In the genomic region with DNA sequence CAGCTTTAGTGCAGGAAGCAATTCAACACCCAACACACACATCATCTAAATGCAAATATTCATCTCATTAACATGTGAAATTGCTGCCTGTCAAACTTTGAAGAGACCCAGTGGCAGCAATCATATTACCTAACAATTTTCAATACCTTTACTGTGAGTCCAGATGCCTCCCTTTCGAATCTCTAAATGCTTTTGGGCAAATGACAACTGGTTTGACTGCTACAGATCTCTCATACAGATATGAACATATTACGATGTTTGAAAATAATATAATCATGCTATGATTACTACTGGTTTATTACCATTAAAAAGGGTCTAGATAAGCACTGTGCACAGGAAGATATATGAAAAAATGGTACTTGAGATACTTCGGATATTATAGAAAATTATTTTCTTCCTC, we compare ENCODE assay signal across 13 cellular contexts.
DNase-seq lines count a peak whose midpoint lies in the region; ATAC-seq and TF ChIP-seq lines count a peak whose summit lies in the region.
"Had no signal": no experiment of that assay in that cellular context is flagged by ENCODE, and none has a peak within 500 bp of the region (broad histone marks: within the 10 kb centered on the region; RNA-seq: fewer than 3 reads in every experiment).

No MANE protein-coding gene starts in this region.

- no peaks in the 10 kb centered on the region for H3K9me2 ChIP-seq in neural cell (ENCODE audit: insufficient read depth, low read length)

- intact Hi-C loops in esophagus squamous epithelium (cut with DNase I) (no loop called here), tibial artery (cut with DNase I; ENCODE audit: low total_unique reads) (no loop called here)

- H3K4me3 ChIP-seq in esophagus squamous epithelium = no peak overlapping the region
- H3K4me3 ChIP-seq in neural cell (ENCODE audit: low read length) = no peak overlapping the region
- H3K4me3 ChIP-seq in tibial artery = no peak overlapping the region
- H3K4me3 ChIP-seq: A549, GM12878, HAP-1 had no signal

- no peak for TF ChIP-seq EP300 in neural cell (conservative IDR thresholded peaks at IDR 0.05; ENCODE audit: poor library complexity, severe bottlenecking)

- H3F3A ChIP-seq in neural cell (ENCODE audit: insufficient read depth, low read length, poor library complexity, severe bottlenecking) = no peaks in the 10 kb centered on the region

- H3K4me1 ChIP-seq in esophagus squamous epithelium (peaks cover 0 to 23% (median 3%) of the 10 kb centered on the region in 3 donors), tibial artery (peaks cover 0 to 34% (median 21%) of the 10 kb centered on the region in 4 donors)
- H3K4me1 ChIP-seq: A549, BE2C, HAP-1 had no signal

- TF ChIP-seq CTCF in esophagus squamous epithelium (IDR thresholded peaks at IDR 0.05) (no peak), neural cell (IDR thresholded peaks at IDR 0.05; ENCODE audit: poor library complexity, severe bottlenecking) (no peak), tibial artery (IDR thresholded peaks at IDR 0.05) (no peak)

- H3K36me3 ChIP-seq in esophagus squamous epithelium (no peaks in the 10 kb centered on the region), neural cell (ENCODE audit: insufficient read depth, low read length) (no peaks in the 10 kb centered on the region), tibial artery (peaks cover 0 to 14% (median 6%) of the 10 kb centered on the region in 3 donors)
- H3K36me3 ChIP-seq: HAP-1 had no signal

- no peak overlapping the region for H2AFZ ChIP-seq in neural cell (ENCODE audit: low read depth, low read length)

- no peaks in the 10 kb centered on the region for H3K79me2 ChIP-seq in neural cell (replicated peaks; ENCODE audit: insufficient read depth, low read length)

- H3K27ac ChIP-seq in esophagus squamous epithelium (peak overlapping the region in 3 of 4 donors; percentile 62 to 72 (median 67)), neural cell (ENCODE audit: low read length) (peak overlapping the region; percentile 13), tibial artery (peak overlapping the region; percentile 54 to 67)
- H3K27ac ChIP-seq: A549, C4-2B had no signal

- H3K27me3 ChIP-seq in esophagus squamous epithelium (peaks cover 0 to 6% (median 0%) of the 10 kb centered on the region in 4 donors), neural cell (ENCODE audit: insufficient read depth, low read depth, low read length) (no peaks in the 10 kb centered on the region), tibial artery (no peaks in the 10 kb centered on the region)
- H3K27me3 ChIP-seq: BE2C had no signal

- H3K9me3 ChIP-seq in esophagus squamous epithelium (no peaks in the 10 kb centered on the region), neural cell (ENCODE audit: low read length) (no peaks in the 10 kb centered on the region), tibial artery (no peaks in the 10 kb centered on the region)
- H3K9me3 ChIP-seq: A549, BE2C, HAP-1 had no signal

- no peak for TF ChIP-seq RAD21 in neural cell (conservative IDR thresholded peaks at IDR 0.05)

- H3K9ac ChIP-seq in neural cell (ENCODE audit: low read length) = no peak overlapping the region

- H4K20me1 ChIP-seq in neural cell (ENCODE audit: insufficient read depth) = no peaks in the 10 kb centered on the region

- ATAC-seq in GM21723 (IDR thresholded peaks at IDR 0.05; ENCODE audit: unreplicated experiment) (no peak), HG02678 (IDR thresholded peaks at IDR 0.05; ENCODE audit: unreplicated experiment) (no peak)
- ATAC-seq: A549, GM12878 had no signal

- DNase-seq in esophagus squamous epithelium (lab: John Stamatoyannopoulos, UW) (no peak), tibial artery (no peak), NCI-H510A (lab: John Stamatoyannopoulos, UW) (no peak)
- DNase-seq: BE2C; CD4-positive, alpha-beta memory T cell; DMS79 had no signal

- TF ChIP-seq POLR2A in esophagus squamous epithelium (IDR thresholded peaks at IDR 0.05) = no peak

- 80 to 88% methylated on average over 3 of the region's 3 CpGs for WGBS in esophagus squamous epithelium, 2 donors

- peak overlapping the region; percentile 1 for H3K4me2 ChIP-seq in neural cell (ENCODE audit: low read length)
- H3K4me2 ChIP-seq: A549 had no signal

TF ChIP-seq in neural cell, 6 proteins besides CTCF, POLR2A, EP300 and RAD21:
- TF ChIP-seq, protein P1, sequence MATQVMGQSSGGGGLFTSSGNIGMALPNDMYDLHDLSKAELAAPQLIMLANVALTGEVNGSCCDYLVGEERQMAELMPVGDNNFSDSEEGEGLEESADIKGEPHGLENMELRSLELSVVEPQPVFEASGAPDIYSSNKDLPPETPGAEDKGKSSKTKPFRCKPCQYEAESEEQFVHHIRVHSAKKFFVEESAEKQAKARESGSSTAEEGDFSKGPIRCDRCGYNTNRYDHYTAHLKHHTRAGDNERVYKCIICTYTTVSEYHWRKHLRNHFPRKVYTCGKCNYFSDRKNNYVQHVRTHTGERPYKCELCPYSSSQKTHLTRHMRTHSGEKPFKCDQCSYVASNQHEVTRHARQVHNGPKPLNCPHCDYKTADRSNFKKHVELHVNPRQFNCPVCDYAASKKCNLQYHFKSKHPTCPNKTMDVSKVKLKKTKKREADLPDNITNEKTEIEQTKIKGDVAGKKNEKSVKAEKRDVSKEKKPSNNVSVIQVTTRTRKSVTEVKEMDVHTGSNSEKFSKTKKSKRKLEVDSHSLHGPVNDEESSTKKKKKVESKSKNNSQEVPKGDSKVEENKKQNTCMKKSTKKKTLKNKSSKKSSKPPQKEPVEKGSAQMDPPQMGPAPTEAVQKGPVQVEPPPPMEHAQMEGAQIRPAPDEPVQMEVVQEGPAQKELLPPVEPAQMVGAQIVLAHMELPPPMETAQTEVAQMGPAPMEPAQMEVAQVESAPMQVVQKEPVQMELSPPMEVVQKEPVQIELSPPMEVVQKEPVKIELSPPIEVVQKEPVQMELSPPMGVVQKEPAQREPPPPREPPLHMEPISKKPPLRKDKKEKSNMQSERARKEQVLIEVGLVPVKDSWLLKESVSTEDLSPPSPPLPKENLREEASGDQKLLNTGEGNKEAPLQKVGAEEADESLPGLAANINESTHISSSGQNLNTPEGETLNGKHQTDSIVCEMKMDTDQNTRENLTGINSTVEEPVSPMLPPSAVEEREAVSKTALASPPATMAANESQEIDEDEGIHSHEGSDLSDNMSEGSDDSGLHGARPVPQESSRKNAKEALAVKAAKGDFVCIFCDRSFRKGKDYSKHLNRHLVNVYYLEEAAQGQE (IDR thresholded peaks at IDR 0.05; ENCODE audit: borderline replicate concordance) = no peak
- TF ChIP-seq SMC3 (conservative IDR thresholded peaks at IDR 0.05; ENCODE audit: poor library complexity) (no peak), MXI1 (conservative IDR thresholded peaks at IDR 0.05; ENCODE audit: poor library complexity, severe bottlenecking) (no peak), TAF1 (IDR thresholded peaks at IDR 0.05; ENCODE audit: low read depth) (no peak), POLR2AphosphoS5 (IDR thresholded peaks at IDR 0.05) (no peak), EZH2 (IDR thresholded peaks at IDR 0.05; ENCODE audit: borderline replicate concordance, insufficient read depth, low read length, poor library complexity, severe bottlenecking) (no peak)

Comparison
In these comparisons a context has a peak if more than half of its experiments do, and no peak if none do; other contexts are left out.
1. H3K27ac ChIP-seq: peak in every context shown above with its lines; median percentile 67 in esophagus squamous epithelium; 60 in tibial artery; 13 in neural cell.